ENCODE assay signal across 15 cellular contexts in the genomic region with DNA sequence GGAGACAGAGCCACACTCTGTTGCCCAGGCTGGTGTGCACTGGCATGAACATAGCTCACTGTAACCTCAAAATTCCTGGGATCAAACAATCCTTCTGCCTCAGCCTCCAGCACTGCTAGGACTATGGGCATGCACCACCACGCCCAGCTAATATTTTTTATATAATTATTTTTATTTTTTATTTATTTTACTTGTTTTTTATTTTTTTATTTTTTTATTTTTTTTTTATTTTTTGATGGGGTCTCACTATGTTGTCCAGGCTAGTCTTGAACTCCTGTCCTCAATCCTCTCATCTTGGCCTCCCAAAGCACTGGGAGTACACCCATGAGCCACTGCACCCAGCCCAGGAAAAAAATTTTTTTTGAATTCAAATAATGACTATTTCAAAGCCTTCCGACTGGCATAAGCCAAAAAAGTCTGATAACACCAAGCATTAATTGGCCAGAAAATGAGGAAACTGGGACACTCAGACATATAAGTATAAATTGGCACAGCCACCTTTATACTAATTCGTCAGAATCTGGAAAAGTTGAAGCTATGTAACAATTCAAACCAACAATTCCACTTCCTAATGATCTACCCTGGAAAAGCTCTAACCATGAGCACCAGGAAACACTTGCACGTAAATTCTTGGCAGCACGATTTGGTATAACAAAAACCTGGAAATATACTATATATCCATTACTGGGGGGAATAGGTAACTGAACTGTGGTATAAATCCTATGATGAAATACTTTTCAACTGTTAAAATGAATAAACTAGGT. TPM values are rescaled to one million over a fixed set of nuclear protein-coding genes. Genes with fewer than 3 reads are reported as not detected.
DNase-seq lines count a peak whose midpoint lies in the region; ATAC-seq lines count a peak whose summit lies in the region.
"Had no signal": no experiment of that assay in that cellular context is flagged by ENCODE, and none has a peak within 500 bp of the region (broad histone marks: within the 10 kb centered on the region; RNA-seq: fewer than 3 reads in every experiment).

No MANE protein-coding gene starts in this region.

- H3K27ac ChIP-seq in SK-N-MC (peak overlapping the region; percentile 42; the same call in 1 of the 2 replicates), thymus (ENCODE audit: low read depth) (no peak overlapping the region)
- H3K27ac ChIP-seq: GM23248 had no signal

- no peaks in the 10 kb centered on the region for H3K36me3 ChIP-seq in SK-N-MC (ENCODE audit: insufficient read depth, low read length)
- peaks cover 2% of the 10 kb centered on the region for H3K36me3 ChIP-seq in thymus (ENCODE audit: control insufficient read depth, insufficient read depth)
- H3K36me3 ChIP-seq: BE2C had no signal

- peak overlapping the region; percentile 96 for H3K27ac Mint-ChIP-seq in activated naive CD4-positive, alpha-beta T cell treated with anti-CD3 and anti-CD28 coated beads, Interleukin-2, amount 10 ng/mL, durations not matched to agents 7 days and 5 days
- peak overlapping the region; percentile 92 to 96 for H3K27ac Mint-ChIP-seq in effector memory CD8-positive, alpha-beta T cell

- H3K9me3 ChIP-seq in SK-N-MC (ENCODE audit: low read depth, low read length) (no peaks in the 10 kb centered on the region), thymus (ENCODE audit: control insufficient read depth) (no peaks in the 10 kb centered on the region)
- H3K9me3 ChIP-seq: BE2C, body of pancreas had no signal

- CTCF ChIA-PET in activated naive CD4-positive, alpha-beta T cell treated with anti-CD3 and anti-CD28 coated beads, Interleukin-2, amount 10 ng/mL, durations not matched to agents 7 days and 5 days (lab: Charles Lee), result interaction anchor here (1.1 to 3.6 kb wide), 2 partner anchors 9 to 11 kb away, joined by 5 to 23 read pairs; no protein-coding TSS in a partner anchor

- in situ Hi-C loops in ACHN (cut with HindIII; ENCODE audit: low pct_ligation_motif_present, low pct_unique_long_range_greater_than_20kb, low sequenced_read_pairs), result no loop called here

- peak overlapping the region; percentile 91 for H3K4me3 Mint-ChIP-seq in activated naive CD4-positive, alpha-beta T cell treated with anti-CD3 and anti-CD28 coated beads, Interleukin-2, amount 10 ng/mL, durations not matched to agents 7 days and 5 days
- H3K4me3 Mint-ChIP-seq in effector memory CD8-positive, alpha-beta T cell, result peak overlapping the region; percentile 95 to 100

- no peak for ATAC-seq in effector memory CD8-positive, alpha-beta T cell (replicated peaks)
- ATAC-seq in HG03280 (IDR thresholded peaks at IDR 0.05; ENCODE audit: unreplicated experiment), result no peak
- ATAC-seq: body of pancreas had no signal

- peaks cover 8% of the 10 kb centered on the region for H3K4me1 ChIP-seq in thymus (ENCODE audit: control insufficient read depth, insufficient read depth, low read length)
- H3K4me1 ChIP-seq: BE2C had no signal

- no peak for DNase-seq in activated naive CD4-positive, alpha-beta T cell treated with anti-CD3 and anti-CD28 coated beads, Interleukin-2, amount 10 ng/mL, durations not matched to agents 7 days and 5 days
- no peak for DNase-seq in activated naive CD4-positive, alpha-beta T cell (lab: John Stamatoyannopoulos, UW)
- DNase-seq in SK-N-MC (ENCODE audit: low read depth, low spot score) (no peak), ACHN (no peak)
- no peak for DNase-seq in effector memory CD8-positive, alpha-beta T cell
- no peak for DNase-seq in central memory CD4-positive, alpha-beta T cell
- DNase-seq: activated CD8-positive, alpha-beta memory T cell treated with anti-CD3 and anti-CD28 coated beads for 24 hours; BE2C; body of pancreas; GM23248; NCI-H446 treated with DMSO at 0.1 percent for 48 hours; SHP77 treated with DMSO at 0.1 percent for 48 hours had no signal

- H3K9ac ChIP-seq in SK-N-MC (ENCODE audit: insufficient read length), result peak overlapping the region; percentile 15
- H3K9ac ChIP-seq: GM23248 had no signal

- no peaks in the 10 kb centered on the region for H3K27me3 Mint-ChIP-seq in activated naive CD4-positive, alpha-beta T cell treated with anti-CD3 and anti-CD28 coated beads, Interleukin-2, amount 10 ng/mL, durations not matched to agents 7 days and 5 days
- H3K27me3 Mint-ChIP-seq in effector memory CD8-positive, alpha-beta T cell, result no peaks in the 10 kb centered on the region

- H3K4me3 ChIP-seq in SK-N-MC (peak overlapping the region; percentile 48), thymus (ENCODE audit: low read length) (peak overlapping the region; percentile 68)
- H3K4me3 ChIP-seq: body of pancreas, GM23248, smooth muscle cell had no signal

- peaks cover 43% of the 10 kb centered on the region for H3K4me1 Mint-ChIP-seq in activated naive CD4-positive, alpha-beta T cell treated with anti-CD3 and anti-CD28 coated beads, Interleukin-2, amount 10 ng/mL, durations not matched to agents 7 days and 5 days
- H3K4me1 Mint-ChIP-seq in effector memory CD8-positive, alpha-beta T cell (ENCODE audit: low read depth in 2 of 2), result peaks cover 38 to 55% of the 10 kb centered on the region in 2 donors

- peaks cover 76% of the 10 kb centered on the region for H3K36me3 Mint-ChIP-seq in activated naive CD4-positive, alpha-beta T cell treated with anti-CD3 and anti-CD28 coated beads, Interleukin-2, amount 10 ng/mL, durations not matched to agents 7 days and 5 days
- H3K36me3 Mint-ChIP-seq in effector memory CD8-positive, alpha-beta T cell (ENCODE audit: insufficient read depth), result peaks cover 75% of the 10 kb centered on the region

- no peaks in the 10 kb centered on the region for H3K9me3 Mint-ChIP-seq in activated naive CD4-positive, alpha-beta T cell treated with anti-CD3 and anti-CD28 coated beads, Interleukin-2, amount 10 ng/mL, durations not matched to agents 7 days and 5 days
- H3K9me3 Mint-ChIP-seq in effector memory CD8-positive, alpha-beta T cell, result no peaks in the 10 kb centered on the region

- H3K27me3 ChIP-seq in thymus (ENCODE audit: control insufficient read depth, insufficient read depth), result no peaks in the 10 kb centered on the region
- H3K27me3 ChIP-seq: BE2C, body of pancreas had no signal

- WGBS in thymus, result 36% methylated on average over 5 of the region's 5 CpGs

RNA-seq across cellular contexts. Expression of a gene that starts 6.3 kb away (rescaled TPM):
- 26.5 TPM for polyA plus RNA-seq in thymus
